ENCODE assay signal across 14 cellular contexts in the genomic region with DNA sequence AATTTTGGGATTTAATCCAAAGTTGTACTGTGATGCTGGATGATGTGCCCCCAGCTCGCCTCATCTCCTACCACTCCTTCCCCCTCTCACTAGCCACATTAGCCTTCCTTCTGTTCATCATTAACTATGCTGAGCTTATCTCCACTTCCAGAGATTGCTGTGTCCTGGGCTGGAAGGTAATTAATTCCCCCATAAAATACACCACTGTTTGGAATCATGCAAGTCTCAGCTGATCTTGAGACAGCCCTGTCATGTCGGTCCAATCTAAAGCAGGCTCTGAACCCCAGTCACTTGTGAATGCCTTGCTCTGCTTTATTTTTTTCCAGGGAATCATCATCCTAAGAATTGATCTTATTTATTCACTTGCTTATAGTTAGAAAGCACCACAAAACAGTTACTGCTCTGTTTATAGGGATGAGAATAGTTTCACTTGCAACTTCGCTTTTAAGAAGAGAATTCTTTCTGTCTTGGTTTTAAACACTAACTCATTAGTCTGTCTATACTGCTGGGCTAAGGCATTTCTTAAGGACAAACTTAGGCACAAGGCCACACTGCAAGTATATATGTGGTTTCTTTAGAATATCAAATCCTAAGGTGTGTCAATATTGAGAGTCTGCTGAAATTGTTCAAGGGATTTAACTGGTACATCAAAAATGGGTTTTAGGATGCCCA.
DNase-seq lines count a peak whose midpoint lies in the region; ATAC-seq, FAIRE-seq and TF ChIP-seq lines count a peak whose summit lies in the region.
"Had no signal": no experiment of that assay in that cellular context is flagged by ENCODE, and none has a peak within 500 bp of the region (broad histone marks: within the 10 kb centered on the region; RNA-seq: fewer than 3 reads in every experiment).

No MANE protein-coding gene starts in this region.

- H3K9me3 ChIP-seq in sigmoid colon (no peaks in the 10 kb centered on the region), heart right ventricle (no peaks in the 10 kb centered on the region)

- intact Hi-C loops in sigmoid colon (cut with DNase I) (no loop called here), heart right ventricle (cut with DNase I) (no loop called here)

- H3K4me3 ChIP-seq in sigmoid colon (no peak overlapping the region), heart right ventricle (no peak overlapping the region)

- no peak for TF ChIP-seq POLR2A in sigmoid colon (IDR thresholded peaks at IDR 0.05)

- H3K27ac ChIP-seq in sigmoid colon (peak overlapping the region in 3 of 4 donors; percentile 46 to 65 (median 46)), heart right ventricle (no peak overlapping the region)

- TF ChIP-seq CTCF in sigmoid colon (IDR thresholded peaks at IDR 0.05) (no peak), heart right ventricle (IDR thresholded peaks at IDR 0.05) (no peak)

- peak; percentile 19 for DNase-seq in SK-MEL-5 (ENCODE audit: low read depth, low spot score)
- peak; percentile 41 for DNase-seq in kidney glomerular epithelial cell (lab: John Stamatoyannopoulos, UW)
- no peak for DNase-seq in sigmoid colon
- DNase-seq in mesenteric fat pad (ENCODE audit: low spot score): no peak
- DNase-seq in effector CD4-positive, alpha-beta T cell: no peak
- DNase-seq in heart right ventricle: no peak
- DNase-seq: CD8-positive, alpha-beta memory T cell; DMS153; NCI-H1417; NCI-H226; NCI-H526 had no signal

- no peaks in the 10 kb centered on the region for H3K36me3 ChIP-seq in sigmoid colon
- no peaks in the 10 kb centered on the region for H3K36me3 ChIP-seq in heart right ventricle

- in situ Hi-C loops in SK-MEL-5 (cut with HindIII; ENCODE audit: low pct_unique_long_range_greater_than_20kb, low sequenced_read_pairs): no loop called here

- peaks cover 0 to 45% (median 20%) of the 10 kb centered on the region in 4 donors for H3K4me1 ChIP-seq in sigmoid colon
- H3K4me1 ChIP-seq in heart right ventricle: no peaks in the 10 kb centered on the region

- WGBS in sigmoid colon, 2 donors: 43 to 69% methylated on average over 3 of the region's 3 CpGs
- WGBS in heart right ventricle, 2 donors: 50 to 80% methylated on average over 3 of the region's 3 CpGs

- FAIRE-seq in G401.6 (lab: Jason Lieb, UNC): peak; percentile 11

- ATAC-seq in HG03175 (IDR thresholded peaks at IDR 0.05; ENCODE audit: unreplicated experiment) (no peak), heart right ventricle (no peak)
- ATAC-seq: Right ventricle myocardium inferior had no signal

- TF ChIP-seq EP300 in sigmoid colon (IDR thresholded peaks at IDR 0.05): no peak

- no peaks in the 10 kb centered on the region for H3K27me3 ChIP-seq in sigmoid colon
- H3K27me3 ChIP-seq in heart right ventricle: no peaks in the 10 kb centered on the region

Comparison
In these comparisons a context has a peak if more than half of its experiments do, and no peak if none do; other contexts are left out.
1. DNase-seq: peak in SK-MEL-5 (single experiment) and kidney glomerular epithelial cell (single experiment); none in sigmoid colon (single experiment), mesenteric fat pad (single experiment), effector CD4-positive, alpha-beta T cell (single experiment) and heart right ventricle (0 of 2).
2. H3K27ac ChIP-seq: peak in sigmoid colon (3 of 4); none in heart right ventricle (0 of 10).